ENCODE assay signal across 1 cellular context in the genomic region with DNA sequence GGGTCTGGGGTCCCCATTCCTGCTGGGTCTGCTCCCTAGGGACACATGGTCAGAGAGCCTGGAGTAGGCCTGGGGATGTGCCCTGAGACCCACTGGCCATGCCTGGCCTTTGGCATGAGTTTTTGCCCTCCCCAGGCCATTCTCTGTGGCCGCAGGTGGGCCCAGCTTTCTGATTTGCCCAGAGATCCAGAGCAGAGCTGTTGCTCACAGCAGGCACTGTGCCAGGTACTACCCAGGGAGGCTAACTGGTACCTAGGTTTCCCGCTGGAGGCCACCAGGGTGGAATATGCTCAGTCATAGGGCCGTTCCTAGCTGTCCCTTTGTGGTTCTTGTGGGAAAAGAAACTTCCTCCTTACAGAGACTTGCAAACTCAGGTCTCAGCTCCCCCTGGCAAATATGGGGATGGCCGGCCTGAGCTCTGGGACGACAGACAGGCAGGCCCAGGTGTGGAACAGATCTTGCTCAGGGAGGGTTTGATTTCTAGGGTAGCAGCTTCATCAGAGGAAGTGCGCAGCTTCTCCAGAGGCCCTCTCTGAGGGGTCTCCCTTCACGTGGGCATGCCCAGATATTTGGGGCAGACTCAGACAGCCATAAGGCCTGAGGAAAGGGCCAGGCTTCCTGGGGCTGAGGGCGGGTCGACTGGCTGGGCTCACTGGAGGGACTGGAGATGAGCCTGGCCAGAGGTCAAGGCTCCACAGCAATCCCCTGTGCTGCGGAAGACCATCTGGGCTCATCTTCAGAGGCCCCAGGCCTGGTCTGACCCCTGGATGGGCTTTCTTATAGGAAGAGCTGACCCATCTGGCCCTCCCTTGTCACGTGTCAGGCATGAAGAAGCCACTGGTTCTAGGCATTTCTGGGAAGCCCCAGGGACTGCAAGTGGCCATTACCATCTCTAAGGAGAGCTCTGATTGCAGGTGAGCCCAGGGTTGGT.
TF ChIP-seq lines count a peak whose summit lies in the region.

No MANE protein-coding gene starts in this region.

TF ChIP-seq in IMR-90, 13 proteins besides CTCF, POLR2A, EP300 and RAD21:
- TF ChIP-seq NFE2L2 (IDR thresholded peaks at IDR 0.05; ENCODE audit: low read depth, low read length) = no peak
- TF ChIP-seq RFX5 (IDR thresholded peaks at IDR 0.05; ENCODE audit: low read depth, low read length) = no peak
- TF ChIP-seq CHD1 (IDR thresholded peaks at IDR 0.05; ENCODE audit: low read depth, low read length) = no peak
- no peak for TF ChIP-seq FOS (IDR thresholded peaks at IDR 0.05; ENCODE audit: low read depth, low read length)
- no peak for TF ChIP-seq MXI1 (IDR thresholded peaks at IDR 0.05; ENCODE audit: borderline replicate concordance, low read depth, low read length)
- TF ChIP-seq RCOR1 (IDR thresholded peaks at IDR 0.05; ENCODE audit: insufficient replicate concordance, low read length) = no peak
- TF ChIP-seq, protein P1, sequence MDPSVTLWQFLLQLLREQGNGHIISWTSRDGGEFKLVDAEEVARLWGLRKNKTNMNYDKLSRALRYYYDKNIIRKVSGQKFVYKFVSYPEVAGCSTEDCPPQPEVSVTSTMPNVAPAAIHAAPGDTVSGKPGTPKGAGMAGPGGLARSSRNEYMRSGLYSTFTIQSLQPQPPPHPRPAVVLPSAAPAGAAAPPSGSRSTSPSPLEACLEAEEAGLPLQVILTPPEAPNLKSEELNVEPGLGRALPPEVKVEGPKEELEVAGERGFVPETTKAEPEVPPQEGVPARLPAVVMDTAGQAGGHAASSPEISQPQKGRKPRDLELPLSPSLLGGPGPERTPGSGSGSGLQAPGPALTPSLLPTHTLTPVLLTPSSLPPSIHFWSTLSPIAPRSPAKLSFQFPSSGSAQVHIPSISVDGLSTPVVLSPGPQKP (IDR thresholded peaks at IDR 0.05; ENCODE audit: borderline replicate concordance, low read depth, low read length) = no peak
- TF ChIP-seq BHLHE40 (IDR thresholded peaks at IDR 0.05; ENCODE audit: low read depth, low read length) = no peak
- TF ChIP-seq, protein P2, sequence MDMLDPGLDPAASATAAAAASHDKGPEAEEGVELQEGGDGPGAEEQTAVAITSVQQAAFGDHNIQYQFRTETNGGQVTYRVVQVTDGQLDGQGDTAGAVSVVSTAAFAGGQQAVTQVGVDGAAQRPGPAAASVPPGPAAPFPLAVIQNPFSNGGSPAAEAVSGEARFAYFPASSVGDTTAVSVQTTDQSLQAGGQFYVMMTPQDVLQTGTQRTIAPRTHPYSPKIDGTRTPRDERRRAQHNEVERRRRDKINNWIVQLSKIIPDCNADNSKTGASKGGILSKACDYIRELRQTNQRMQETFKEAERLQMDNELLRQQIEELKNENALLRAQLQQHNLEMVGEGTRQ (IDR thresholded peaks at IDR 0.05; ENCODE audit: low read depth, low read length) = no peak
- TF ChIP-seq CEBPB (IDR thresholded peaks at IDR 0.05; ENCODE audit: low read depth, low read length) = no peak
- no peak for TF ChIP-seq MAFK (IDR thresholded peaks at IDR 0.05; ENCODE audit: low read depth, low read length)
- TF ChIP-seq SMC3 (IDR thresholded peaks at IDR 0.05; ENCODE audit: low read depth, low read length) = no peak
- TF ChIP-seq MAZ (IDR thresholded peaks at IDR 0.05; ENCODE audit: borderline replicate concordance, low read depth, low read length) = no peak
